29 cellular contexts compared by ENCODE assay signal in genomic region chr13:71645467-71645866, GRCh38.
"Had no signal": no experiment of that assay in that cellular context is flagged by ENCODE, and none has a peak within 500 bp of the region (broad histone marks: within the 10 kb centered on the region; RNA-seq: fewer than 3 reads in every experiment).

No MANE protein-coding gene starts in this region.

- H3K9me3 Mint-ChIP-seq: naive B cell; stimulated activated naive B cell treated with anti-CD40 and anti-IgM and Interleukin-4, amounts not matched to agents 10 μg/mL and 1 μg/mL and 100 μg/mL, for 72 hours; stimulated activated naive CD8-positive, alpha-beta T cell treated with anti-CD3 and anti-CD28 coated beads, Interleukin-15, Interleukin-2, amounts not matched to agents 100 ng/mL and 50 ng/mL, for 24 hours had no signal

- ATAC-seq: heart right ventricle; left colon; left ventricle myocardium superior; lower lobe of right lung; mucosa of descending colon; natural killer cell treated with Interleukin-12 subunit alpha and Interleukin-12 subunit beta and Interleukin-15 and Interleukin-18, amount 100 ng/mL, for 72 hours; psoas muscle; right cardiac atrium; stimulated activated naive B cell treated with anti-CD40 and anti-IgM and Interleukin-4, amounts not matched to agents 10 μg/mL and 1 μg/mL and 100 μg/mL, for 72 hours; upper lobe of right lung had no signal

- FAIRE-seq: colon had no signal

- DNase-seq: dorsolateral prefrontal cortex; effector CD4-positive, alpha-beta T cell; erythroblast; esophagus squamous epithelium; foreskin melanocyte; glutamatergic neuron; heart right ventricle; hippocampal formation; immature natural killer cell; islet precursor cell; kidney glomerular epithelial cell; left colon; left ventricle myocardium superior; lower lobe of right lung; mucosa of descending colon; naive B cell; occipital lobe; ovary; posterior cingulate gyrus; psoas muscle; stimulated activated CD4-positive, alpha-beta T cell treated with anti-CD3 and anti-CD28 coated beads, Interleukin-15, amount 100 ng/mL, for 24 hours; stimulated activated CD4-positive, alpha-beta T cell treated with anti-CD3 and anti-CD28 coated beads, Interleukin-2, amount 100 ng/mL, for 48 hours; stimulated activated naive B cell treated with anti-CD40 and anti-IgM and Interleukin-4, amounts not matched to agents 10 μg/mL and 1 μg/mL and 100 μg/mL, for 72 hours; upper lobe of right lung; uterus had no signal

- H3K27ac Mint-ChIP-seq: immature natural killer cell; naive B cell; natural killer cell treated with Interleukin-12 subunit alpha and Interleukin-12 subunit beta and Interleukin-15 and Interleukin-18, amount 100 ng/mL, for 72 hours; stimulated activated naive B cell treated with anti-CD40 and anti-IgM and Interleukin-4, amounts not matched to agents 10 μg/mL and 1 μg/mL and 100 μg/mL, for 72 hours; stimulated activated naive CD8-positive, alpha-beta T cell treated with anti-CD3 and anti-CD28 coated beads, Interleukin-15, Interleukin-2, amounts not matched to agents 100 ng/mL and 50 ng/mL, for 24 hours had no signal

- H3K36me3 Mint-ChIP-seq: immature natural killer cell; naive B cell; natural killer cell treated with Interleukin-12 subunit alpha and Interleukin-12 subunit beta and Interleukin-15 and Interleukin-18, amount 100 ng/mL, for 72 hours; stimulated activated naive B cell treated with anti-CD40 and anti-IgM and Interleukin-4, amounts not matched to agents 10 μg/mL and 1 μg/mL and 100 μg/mL, for 72 hours had no signal

- H3K27me3 Mint-ChIP-seq: naive B cell; natural killer cell treated with Interleukin-12 subunit alpha and Interleukin-12 subunit beta and Interleukin-15 and Interleukin-18, amount 100 ng/mL, for 72 hours; stimulated activated naive B cell treated with anti-CD40 and anti-IgM and Interleukin-4, amounts not matched to agents 10 μg/mL and 1 μg/mL and 100 μg/mL, for 72 hours; stimulated activated naive CD8-positive, alpha-beta T cell treated with anti-CD3 and anti-CD28 coated beads, Interleukin-15, Interleukin-2, amounts not matched to agents 100 ng/mL and 50 ng/mL, for 24 hours had no signal

- H3K4me3 Mint-ChIP-seq: immature natural killer cell; naive B cell; natural killer cell treated with Interleukin-12 subunit alpha and Interleukin-12 subunit beta and Interleukin-15 and Interleukin-18, amount 100 ng/mL, for 72 hours; stimulated activated naive B cell treated with anti-CD40 and anti-IgM and Interleukin-4, amounts not matched to agents 10 μg/mL and 1 μg/mL and 100 μg/mL, for 72 hours; stimulated activated naive CD8-positive, alpha-beta T cell treated with anti-CD3 and anti-CD28 coated beads, Interleukin-15, Interleukin-2, amounts not matched to agents 100 ng/mL and 50 ng/mL, for 24 hours had no signal

- H3K4me1 Mint-ChIP-seq: immature natural killer cell; naive B cell; stimulated activated naive B cell treated with anti-CD40 and anti-IgM and Interleukin-4, amounts not matched to agents 10 μg/mL and 1 μg/mL and 100 μg/mL, for 72 hours had no signal
